ENCODE assay signal across 26 cellular contexts in the genomic region with DNA sequence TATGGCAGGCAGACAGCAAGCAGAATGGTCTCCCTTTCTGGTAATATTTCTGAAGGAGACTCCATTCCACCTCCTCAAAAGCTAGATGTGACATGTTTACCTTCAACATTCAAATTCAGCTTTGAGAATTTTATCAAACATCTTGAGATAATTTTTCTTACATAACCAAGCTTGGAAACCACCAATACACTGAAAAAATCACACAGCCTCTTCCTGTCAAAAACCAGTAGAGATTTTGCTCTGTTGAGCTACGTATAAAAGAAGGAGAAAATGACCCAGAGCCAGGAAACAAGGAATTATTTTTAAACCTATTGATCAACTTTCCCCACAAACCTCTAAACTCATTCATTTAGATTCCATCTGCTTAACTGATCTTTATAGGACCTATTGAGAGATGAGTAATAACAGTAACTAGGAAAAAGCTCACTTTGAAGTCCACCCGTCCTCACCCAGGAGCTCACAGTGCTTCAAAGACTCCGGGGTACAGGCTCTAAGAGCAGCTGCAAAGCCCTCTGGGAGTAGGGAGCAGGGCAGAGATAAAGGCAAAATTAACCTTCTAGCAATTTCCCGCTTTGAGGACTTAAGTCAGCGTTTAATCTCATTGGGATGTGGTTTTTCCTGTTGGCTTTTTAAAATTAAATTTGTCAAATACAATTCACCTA.
"Had no signal": no experiment of that assay in that cellular context is flagged by ENCODE, and none has a peak within 500 bp of the region (broad histone marks: within the 10 kb centered on the region; RNA-seq: fewer than 3 reads in every experiment).

No MANE protein-coding gene starts in this region.

- H3K27me3 Mint-ChIP-seq: activated CD4-positive, alpha-beta memory T cell treated with anti-CD3 and anti-CD28 coated beads, Interleukin-2, amount 10 ng/mL, durations not matched to agents 7 days and 5 days; activated CD4-positive, alpha-beta T cell treated with anti-CD3 and anti-CD28 coated beads, Interleukin-2, amount 10 ng/mL, durations not matched to agents 24 days and 14 days; activated CD8-positive, alpha-beta memory T cell treated with anti-CD3 and anti-CD28 coated beads, Interleukin-2, amount 10 ng/mL, durations not matched to agents 7 days and 5 days; activated naive CD8-positive, alpha-beta T cell treated with anti-CD3 and anti-CD28 coated beads, Interleukin-2, amount 10 ng/mL, durations not matched to agents 7 days and 5 days; effector memory CD8-positive, alpha-beta T cell had no signal

- H3K9me3 Mint-ChIP-seq: activated CD4-positive, alpha-beta memory T cell treated with anti-CD3 and anti-CD28 coated beads, Interleukin-2, amount 10 ng/mL, durations not matched to agents 7 days and 5 days; activated CD4-positive, alpha-beta T cell treated with anti-CD3 and anti-CD28 coated beads, Interleukin-2, amount 10 ng/mL, durations not matched to agents 24 days and 14 days; activated T-helper 2 cell treated with anti-CD3 and anti-CD28 coated beads, Interferon-gamma antibody, Interleukin-2, Interleukin-4, amounts not matched to agents 10 μg/mL and 5 μg/mL and 100 μg/mL, durations not matched to agents 14 hours and 24 hours and 36 hours; effector memory CD8-positive, alpha-beta T cell; immature natural killer cell; nephron; T-helper 2 cell treated with Interferon-gamma antibody and Interleukin-4, amounts not matched to agents 5 μg/mL and 100 μg/mL, for 36 hours had no signal

- H3K27ac Mint-ChIP-seq: activated CD4-positive, alpha-beta memory T cell treated with anti-CD3 and anti-CD28 coated beads, Interleukin-2, amount 10 ng/mL, durations not matched to agents 7 days and 5 days; activated CD4-positive, alpha-beta T cell treated with anti-CD3 and anti-CD28 coated beads, Interleukin-2, amount 10 ng/mL, durations not matched to agents 24 days and 14 days; activated CD8-positive, alpha-beta memory T cell treated with anti-CD3 and anti-CD28 coated beads, Interleukin-2, amount 10 ng/mL, durations not matched to agents 7 days and 5 days; activated naive CD8-positive, alpha-beta T cell treated with anti-CD3 and anti-CD28 coated beads, Interleukin-2, amount 10 ng/mL, durations not matched to agents 7 days and 5 days; activated T-helper 2 cell treated with anti-CD3 and anti-CD28 coated beads, Interferon-gamma antibody, Interleukin-2, Interleukin-4, amounts not matched to agents 10 μg/mL and 5 μg/mL and 100 μg/mL, durations not matched to agents 14 hours and 24 hours and 36 hours; effector memory CD8-positive, alpha-beta T cell; immature natural killer cell; nephron; T-helper 2 cell treated with Interferon-gamma antibody and Interleukin-4, amounts not matched to agents 5 μg/mL and 100 μg/mL, for 36 hours had no signal

- H3K27ac ChIP-seq: gastroesophageal sphincter, left lung, lower lobe of right lung, neutrophil, right lobe of liver, thoracic aorta had no signal

- H3K4me3 ChIP-seq: gastroesophageal sphincter, left lung, lower lobe of right lung, right lobe of liver, thoracic aorta had no signal

- H3K36me3 ChIP-seq: gastroesophageal sphincter, left lung, lower lobe of right lung, neutrophil, right lobe of liver, thoracic aorta had no signal

- H3K9me3 ChIP-seq: gastroesophageal sphincter, left lung, lower lobe of right lung, neutrophil, right lobe of liver, thoracic aorta had no signal

- H3K4me3 Mint-ChIP-seq: activated CD4-positive, alpha-beta memory T cell treated with anti-CD3 and anti-CD28 coated beads, Interleukin-2, amount 10 ng/mL, durations not matched to agents 7 days and 5 days; activated CD4-positive, alpha-beta T cell treated with anti-CD3 and anti-CD28 coated beads, Interleukin-2, amount 10 ng/mL, durations not matched to agents 24 days and 14 days; activated CD8-positive, alpha-beta memory T cell treated with anti-CD3 and anti-CD28 coated beads, Interleukin-2, amount 10 ng/mL, durations not matched to agents 7 days and 5 days; activated naive CD8-positive, alpha-beta T cell treated with anti-CD3 and anti-CD28 coated beads, Interleukin-2, amount 10 ng/mL, durations not matched to agents 7 days and 5 days; effector memory CD8-positive, alpha-beta T cell; immature natural killer cell; nephron; T-helper 2 cell treated with Interferon-gamma antibody and Interleukin-4, amounts not matched to agents 5 μg/mL and 100 μg/mL, for 36 hours had no signal

- ATAC-seq: activated CD8-positive, alpha-beta memory T cell treated with anti-CD3 and anti-CD28 coated beads, Interleukin-2, amount 10 ng/mL, durations not matched to agents 7 days and 5 days; effector memory CD8-positive, alpha-beta T cell; gastroesophageal sphincter; left lung; lower lobe of right lung had no signal

- DNase-seq: activated CD4-positive, alpha-beta memory T cell treated with anti-CD3 and anti-CD28 coated beads, Interleukin-2, amount 10 ng/mL, durations not matched to agents 7 days and 5 days; activated CD4-positive, alpha-beta T cell treated with anti-CD3 and anti-CD28 coated beads, Interleukin-2, amount 10 ng/mL, durations not matched to agents 24 days and 14 days; activated CD4-positive, CD25-positive, alpha-beta regulatory T cell treated with anti-CD3 and anti-CD28 coated beads, Interleukin-2, amount 50 U/mL, for 72 hours; activated CD8-positive, alpha-beta memory T cell treated with anti-CD3 and anti-CD28 coated beads, Interleukin-2, amount 10 ng/mL, durations not matched to agents 7 days and 5 days; activated naive CD8-positive, alpha-beta T cell treated with anti-CD3 and anti-CD28 coated beads, Interleukin-2, amount 10 ng/mL, durations not matched to agents 7 days and 5 days; activated T-cell treated with anti-CD3 and anti-CD28 coated beads, Interleukin-2, amount 50 U/mL, for 48 hours; amniotic stem cell; caudate nucleus; cortex of kidney; effector memory CD8-positive, alpha-beta T cell; head of caudate nucleus; immature natural killer cell; kidney glomerular epithelial cell; left lung; lower lobe of right lung; mesenchymal stem cell; right lobe of liver; stimulated activated CD4-positive, alpha-beta T cell treated with anti-CD3 and anti-CD28 coated beads, Interleukin-2, amount 100 ng/mL, for 48 hours; stimulated activated naive CD4-positive, alpha-beta T cell treated with Interleukin-2 at 50 U/mL for 16 hours; trophoblast cell had no signal

- H3K36me3 Mint-ChIP-seq: activated CD8-positive, alpha-beta memory T cell treated with anti-CD3 and anti-CD28 coated beads, Interleukin-2, amount 10 ng/mL, durations not matched to agents 7 days and 5 days; activated naive CD8-positive, alpha-beta T cell treated with anti-CD3 and anti-CD28 coated beads, Interleukin-2, amount 10 ng/mL, durations not matched to agents 7 days and 5 days; immature natural killer cell had no signal

- H3K27me3 ChIP-seq: gastroesophageal sphincter, left lung, neutrophil, right lobe of liver had no signal
